9 cellular contexts compared by ENCODE assay signal in the genomic region with DNA sequence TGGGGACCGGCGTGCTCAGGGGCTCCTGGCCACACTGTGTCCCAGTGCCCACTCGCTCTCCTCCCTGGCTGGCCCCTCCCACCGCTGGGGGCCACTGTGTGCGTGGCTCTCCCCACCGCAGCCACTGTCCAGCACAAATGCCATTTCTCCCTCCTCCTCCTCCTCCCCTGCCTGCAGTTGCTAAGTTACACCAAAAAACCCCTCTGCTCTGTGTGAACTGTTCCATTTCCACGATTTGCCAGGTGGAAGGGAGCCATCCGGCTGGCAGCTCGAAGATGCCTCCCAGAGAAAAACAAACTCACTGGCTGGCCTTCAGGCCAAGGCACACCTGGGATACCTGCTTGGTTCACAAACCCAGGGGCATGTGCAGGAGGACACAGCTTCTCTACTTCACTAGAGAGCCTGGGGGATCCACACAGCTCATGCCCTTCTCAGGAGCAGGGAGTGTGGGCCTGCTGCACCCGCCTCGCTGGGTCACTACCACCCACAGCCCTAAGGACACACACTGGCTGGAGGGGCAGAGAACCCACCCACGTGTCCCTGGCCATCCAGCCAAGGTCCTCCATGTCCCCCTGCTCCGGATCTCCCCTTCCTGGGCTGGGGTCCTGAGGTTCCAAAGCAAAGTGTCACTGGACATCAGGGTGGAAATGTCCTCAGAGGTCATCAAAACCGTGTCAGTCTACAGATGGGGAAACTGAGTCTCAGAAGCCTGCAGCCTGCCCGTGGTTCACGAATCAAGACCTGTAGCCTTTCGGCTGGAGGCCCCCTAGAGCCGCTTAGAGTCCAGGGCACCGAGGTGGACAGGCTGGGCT. TPM values are rescaled to one million over a fixed set of nuclear protein-coding genes. Genes with fewer than 3 reads are reported as not detected.
DNase-seq lines count a peak whose midpoint lies in the region; ATAC-seq and TF ChIP-seq lines count a peak whose summit lies in the region.
"Had no signal": no experiment of that assay in that cellular context is flagged by ENCODE, and none has a peak within 500 bp of the region (broad histone marks: within the 10 kb centered on the region; RNA-seq: fewer than 3 reads in every experiment).

No MANE protein-coding gene starts in this region.

- TF ChIP-seq POLR2A in stomach (IDR thresholded peaks at IDR 0.05) = no peak

- H3K27me3 ChIP-seq in iPS-15b (ENCODE audit: control insufficient read depth, insufficient read depth, low read length) (peaks cover 42% of the 10 kb centered on the region), stomach (peaks cover 0 to 91% (median 51%) of the 10 kb centered on the region in 3 donors)

- H3K9me3 ChIP-seq in iPS-15b (ENCODE audit: control insufficient read depth, insufficient read depth, low read length) = no peaks in the 10 kb centered on the region
- H3K9me3 ChIP-seq in stomach = no peaks in the 10 kb centered on the region
- H3K9me3 ChIP-seq: MG63 had no signal

- no peak for TF ChIP-seq CTCF in VCaP (conservative IDR thresholded peaks at IDR 0.05)
- TF ChIP-seq CTCF in stomach (IDR thresholded peaks at IDR 0.05) = no peak
- TF ChIP-seq CTCF in coronary artery (IDR thresholded peaks at IDR 0.05) = no peak

- H3K4me3 ChIP-seq in iPS-15b (ENCODE audit: low read depth, low read length) (peak overlapping the region; percentile 49), stomach (no peak overlapping the region), coronary artery (no peak overlapping the region)
- H3K4me3 ChIP-seq: MG63 had no signal

- no peaks in the 10 kb centered on the region for H3K36me3 ChIP-seq in iPS-15b (ENCODE audit: control insufficient read depth, insufficient read depth, low read length)
- no peaks in the 10 kb centered on the region for H3K36me3 ChIP-seq in stomach
- H3K36me3 ChIP-seq: MG63 had no signal

- DNase-seq in activated effector memory CD4-positive, alpha-beta T cell treated with anti-CD3 and anti-CD28 coated beads, Interleukin-2, amount 50 U/mL, for 16 hours = peak; percentile 57
- DNase-seq in activated effector memory CD4-positive, alpha-beta T cell treated with Interleukin-2 at 50 U/mL for 16 hours = no peak
- DNase-seq in stomach = peak; percentile 22
- no peak for DNase-seq in NCI-H146 (lab: John Stamatoyannopoulos, UW)
- no peak for DNase-seq in coronary artery (ENCODE audit: low spot score)
- DNase-seq: MG63 had no signal

- no peak overlapping the region for H3K9ac ChIP-seq in iPS-15b (ENCODE audit: low read depth, low read length)

- no peak for TF ChIP-seq EP300 in stomach (IDR thresholded peaks at IDR 0.05)

- H3K27ac ChIP-seq in VCaP (0 out of 2 replicates have a peak overlapping the region, but pooled peaks have one; percentile 11), stomach (no peak overlapping the region), coronary artery (no peak overlapping the region)

- intact Hi-C loops in stomach (cut with DNase I; ENCODE audit: low total_unique reads) = no loop called here

- H3K4me1 ChIP-seq in iPS-15b (ENCODE audit: control insufficient read depth, insufficient read depth, low read length) (no peaks in the 10 kb centered on the region), stomach (peaks cover 4 to 18% (median 9%) of the 10 kb centered on the region in 4 donors)

- ATAC-seq in GM19328 (IDR thresholded peaks at IDR 0.05; ENCODE audit: unreplicated experiment) = no peak

- 36 to 44% (median 42%) methylated on average over 14 to 19 of the region's 19 CpGs for WGBS in stomach, 5 donors

RNA-seq across cellular contexts. Expression of a gene that starts 1.7 kb away (rescaled TPM):
- total RNA-seq in stomach = 1 to 10 TPM in 1 of 5 donors, under 1 TPM in 2, not detected in 2; 0.55 to 2.9 (median 0.87) TPM
- polyA plus RNA-seq in stomach = under 1 TPM; 0.46 to 0.70 (median 0.68) TPM

Comparison
In these comparisons a context has a peak if more than half of its experiments do, and no peak if none do; other contexts are left out.
1. DNase-seq: peak in activated effector memory CD4-positive, alpha-beta T cell treated with anti-CD3 and anti-CD28 coated beads, Interleukin-2, amount 50 U/mL, for 16 hours (single experiment) and stomach (single experiment); none in activated effector memory CD4-positive, alpha-beta T cell treated with Interleukin-2 at 50 U/mL for 16 hours (single experiment), NCI-H146 (single experiment) and coronary artery (single experiment).